In the genomic region with DNA sequence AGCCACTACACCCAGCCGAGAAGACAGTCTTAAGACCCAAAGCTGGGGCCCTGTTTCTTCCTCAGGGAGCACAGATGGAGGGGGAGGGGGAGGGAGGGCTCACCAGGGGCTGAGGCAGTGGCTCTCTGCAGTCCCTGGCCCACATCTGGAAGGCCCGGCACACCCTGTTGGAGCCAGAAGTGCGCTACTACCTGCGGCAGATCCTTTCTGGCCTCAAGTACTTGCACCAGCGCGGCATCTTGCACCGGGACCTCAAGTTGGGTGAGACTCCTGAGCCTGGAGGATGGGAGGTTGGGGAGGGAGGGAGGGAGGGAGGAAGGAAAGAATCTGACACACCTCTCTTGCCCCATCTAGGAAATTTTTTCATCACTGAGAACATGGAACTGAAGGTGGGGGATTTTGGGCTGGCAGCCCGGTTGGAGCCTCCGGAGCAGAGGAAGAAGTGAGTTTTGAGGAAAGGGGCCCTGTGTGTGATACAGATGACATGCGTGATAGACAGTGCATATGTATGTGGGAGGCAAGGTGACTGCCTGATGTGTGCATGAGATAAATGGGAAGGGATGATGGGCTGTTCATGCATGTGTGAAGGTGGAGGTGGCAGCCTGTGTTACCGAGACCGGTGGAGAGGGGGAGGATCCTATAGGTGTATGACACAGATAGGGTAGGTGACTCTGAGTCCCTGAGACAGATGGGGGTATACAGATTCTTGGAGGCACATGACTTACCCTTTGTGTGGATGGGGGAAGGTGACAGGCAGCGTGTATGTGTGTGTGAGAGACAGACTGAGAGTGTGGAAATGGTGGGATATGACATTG, we compare ENCODE assay signal across 8 cellular contexts. TPM values are rescaled to one million over a fixed set of nuclear protein-coding genes. Genes with fewer than 3 reads are reported as not detected.
DNase-seq lines count a peak whose midpoint lies in the region; ATAC-seq and TF ChIP-seq lines count a peak whose summit lies in the region.

No MANE protein-coding gene starts in this region.

- no peaks in the 10 kb centered on the region for H4K20me1 ChIP-seq in GM23338 (replicated peaks; ENCODE audit: insufficient read depth)

- no peaks in the 10 kb centered on the region for H3K27me3 ChIP-seq in GM23338 (ENCODE audit: insufficient read depth)

- H3K27ac Mint-ChIP-seq in GM23338 (no peak overlapping the region), glutamatergic neuron (ENCODE audit: unreplicated experiment) (peak overlapping the region; percentile 99)
- H3K27ac Mint-ChIP-seq in activated T-cell treated with anti-CD3 and anti-CD28 coated beads, Interleukin-2, amount 50 U/mL, for 24 hours, result peak overlapping the region; percentile 94

- 0 out of 2 replicates have a peak, but pooled peaks cover 3% of the 10 kb centered on the region for H3K79me2 ChIP-seq in GM23338 (replicated peaks; ENCODE audit: insufficient read depth)

- H3K27me3 Mint-ChIP-seq in GM23338 (ENCODE audit: insufficient read depth, low read depth, poor library complexity) (peaks cover 8% of the 10 kb centered on the region), glutamatergic neuron (ENCODE audit: unreplicated experiment) (peaks cover 16% of the 10 kb centered on the region)
- no peaks in the 10 kb centered on the region for H3K27me3 Mint-ChIP-seq in activated T-cell treated with anti-CD3 and anti-CD28 coated beads, Interleukin-2, amount 50 U/mL, for 24 hours

- peaks cover 18% of the 10 kb centered on the region for H3F3A ChIP-seq in GM23338 (replicated peaks; ENCODE audit: low read depth)

- no peaks in the 10 kb centered on the region for H3K9me3 Mint-ChIP-seq in GM23338
- no peaks in the 10 kb centered on the region for H3K9me3 Mint-ChIP-seq in activated T-cell treated with anti-CD3 and anti-CD28 coated beads, Interleukin-2, amount 50 U/mL, for 24 hours
- peaks cover 14% of the 10 kb centered on the region for H3K9me3 Mint-ChIP-seq in glutamatergic neuron (ENCODE audit: unreplicated experiment)

- ATAC-seq in GM23338, result no peak

- H3K4me3 ChIP-seq in GM23338 (peak overlapping the region; percentile 67; the same call in 1 of the 2 replicates), skin epidermis (peak overlapping the region; percentile 73 to 97 (median 90))

- peaks cover 12% of the 10 kb centered on the region for H3K4me1 Mint-ChIP-seq in GM23338
- peaks cover 58% of the 10 kb centered on the region for H3K4me1 Mint-ChIP-seq in activated T-cell treated with anti-CD3 and anti-CD28 coated beads, Interleukin-2, amount 50 U/mL, for 24 hours (ENCODE audit: low read depth)
- peaks cover 20% of the 10 kb centered on the region for H3K4me1 Mint-ChIP-seq in glutamatergic neuron (ENCODE audit: low read depth, unreplicated experiment)

- H2AFZ ChIP-seq in GM23338, result no peak overlapping the region

- TF ChIP-seq CTCF in GM23338 (conservative IDR thresholded peaks at IDR 0.05; ENCODE audit: low read depth in 2 of 2), result no peak
- TF ChIP-seq CTCF in glutamatergic neuron (IDR thresholded peaks at IDR 0.05; ENCODE audit: partially characterized antibody, unreplicated experiment), result no peak

- H3K36me3 ChIP-seq in GM23338 (ENCODE audit: insufficient read depth), result no peaks in the 10 kb centered on the region; the same call in 1 of the 2 replicates

- H3K36me3 Mint-ChIP-seq in GM23338 (ENCODE audit: low read depth), result peaks cover 34% of the 10 kb centered on the region
- H3K36me3 Mint-ChIP-seq in activated T-cell treated with anti-CD3 and anti-CD28 coated beads, Interleukin-2, amount 50 U/mL, for 24 hours (ENCODE audit: low read depth), result peaks cover 59% of the 10 kb centered on the region
- H3K36me3 Mint-ChIP-seq in glutamatergic neuron (ENCODE audit: unreplicated experiment), result peaks cover 6% of the 10 kb centered on the region

- H3K27ac ChIP-seq in GM23338 (ENCODE audit: low read depth) (no peak overlapping the region), skin epidermis (peak overlapping the region in 19 of 21 experiments; percentile 14 to 99 (median 93))

- peak overlapping the region; percentile 78 for H3K4me3 Mint-ChIP-seq in GM23338
- peak overlapping the region; percentile 88 for H3K4me3 Mint-ChIP-seq in activated T-cell treated with anti-CD3 and anti-CD28 coated beads, Interleukin-2, amount 50 U/mL, for 24 hours
- H3K4me3 Mint-ChIP-seq in glutamatergic neuron (ENCODE audit: unreplicated experiment), result peak overlapping the region; percentile 91

- H3K4me1 ChIP-seq in GM23338 (ENCODE audit: insufficient read depth), result peaks cover 10% of the 10 kb centered on the region; the same call in 1 of the 2 replicates

- DNase-seq in GM23338 (ENCODE audit: low spot score) (no peak), glutamatergic neuron (peak; percentile 54), midbrain (lab: John Stamatoyannopoulos, UW) (no peak), A172 (ENCODE audit: low spot score) (no peak), AG20443 (ENCODE audit: low spot score) (no peak), HuH-7.5 (ENCODE audit: low spot score) (no peak)
- peak; percentile 70 for DNase-seq in activated T-cell treated with anti-CD3 and anti-CD28 coated beads, Interleukin-2, amount 50 U/mL, for 24 hours

- no peaks in the 10 kb centered on the region for H3K9me2 ChIP-seq in GM23338 (ENCODE audit: insufficient read depth)

- H3K4me2 ChIP-seq in GM23338, result peak overlapping the region; percentile 96

TF ChIP-seq in GM23338, 12 proteins besides CTCF, POLR2A, EP300 and RAD21 (continues in another document):
- no peak for TF ChIP-seq EZH2 (IDR thresholded peaks at IDR 0.05; ENCODE audit: low read depth, unreplicated experiment)
- TF ChIP-seq NANOG (IDR thresholded peaks at IDR 0.05; ENCODE audit: borderline replicate concordance), result no peak
- no peak for TF ChIP-seq POLR2AphosphoS5 (IDR thresholded peaks at IDR 0.05; ENCODE audit: low read depth)

RNA-seq across cellular contexts. Expression of gene PLK3, which starts 1.5 kb away (rescaled TPM):
- 11.8 and 15.1 TPM in 2 replicates for total RNA-seq in GM23338 (2014; rRNA removed; shearing (Covaris generic))
- 7.6 and 8.7 TPM in 2 replicates for polyA plus RNA-seq in GM23338 (2016; fragmentation: Nextera tagmentation; extraction: Ambion mirVana)
- total RNA-seq in glutamatergic neuron (ENCODE audit: unreplicated experiment), result 89.3 TPM
- total RNA-seq in A172 (2014; rRNA removed; shearing (Covaris generic)), result 11.3 and 15.9 TPM in 2 replicates

RNA-seq across cellular contexts. Expression of gene DYNLT4, which starts 5.5 kb away (rescaled TPM):
- 0.73 TPM in 1 of 2 replicates, not detected in the other for total RNA-seq in GM23338 (2014; rRNA removed; shearing (Covaris generic))
- not detected in 2 replicates for polyA plus RNA-seq in GM23338 (2016; fragmentation: Nextera tagmentation; extraction: Ambion mirVana)
- not detected for total RNA-seq in glutamatergic neuron (ENCODE audit: unreplicated experiment)
- 6.3 TPM in 1 of 2 replicates, not detected in the other for total RNA-seq in A172 (2014; rRNA removed; shearing (Covaris generic))

RNA-seq across cellular contexts. Expression of gene BTBD19, which starts 6.6 kb away (rescaled TPM):
- total RNA-seq in GM23338 (2014; rRNA removed; shearing (Covaris generic)), result 0.16 and 0.66 TPM in 2 replicates
- polyA plus RNA-seq in GM23338 (2016; fragmentation: Nextera tagmentation; extraction: Ambion mirVana), result 0.33 and 0.37 TPM in 2 replicates
- 5.9 TPM for total RNA-seq in glutamatergic neuron (ENCODE audit: unreplicated experiment)
- 4.8 and 9.4 TPM in 2 replicates for total RNA-seq in A172 (2014; rRNA removed; shearing (Covaris generic))

RNA-seq across cellular contexts. Expression of gene BEST4, which starts 13.7 kb away (rescaled TPM):
- 0.58 and 0.63 TPM in 2 replicates for total RNA-seq in GM23338 (2014; rRNA removed; shearing (Covaris generic))
- 1.5 and 1.6 TPM in 2 replicates for polyA plus RNA-seq in GM23338 (2016; fragmentation: Nextera tagmentation; extraction: Ambion mirVana)
- 0.88 TPM for total RNA-seq in glutamatergic neuron (ENCODE audit: unreplicated experiment)
- total RNA-seq in A172 (2014; rRNA removed; shearing (Covaris generic)), result 0.05 TPM in 1 of 2 replicates, not detected in the other

RNA-seq across cellular contexts. Expression of gene RPS8, which starts 26.4 kb away (rescaled TPM):
- total RNA-seq in GM23338 (2014; rRNA removed; shearing (Covaris generic)), result 1,756 and 2,098 TPM in 2 replicates
- polyA plus RNA-seq in GM23338 (2016; fragmentation: Nextera tagmentation; extraction: Ambion mirVana), result 2,427 and 2,738 TPM in 2 replicates
- 988 TPM for total RNA-seq in glutamatergic neuron (ENCODE audit: unreplicated experiment)
- 1,717 and 1,928 TPM in 2 replicates for total RNA-seq in A172 (2014; rRNA removed; shearing (Covaris generic))

Comparison
In these comparisons a context has a peak if more than half of its experiments do, and no peak if none do; other contexts are left out.
1. DNase-seq: peak in activated T-cell treated with anti-CD3 and anti-CD28 coated beads, Interleukin-2, amount 50 U/mL, for 24 hours (single experiment) and glutamatergic neuron (single experiment); none in GM23338 (single experiment), midbrain (single experiment), A172 (single experiment), AG20443 (single experiment) and HuH-7.5 (single experiment).
2. Peak in every context shown above with its lines, with median percentiles within 50 percentile points of each other: H3K4me3 Mint-ChIP-seq.